18 cellular contexts compared by ENCODE assay signal in the genomic region with DNA sequence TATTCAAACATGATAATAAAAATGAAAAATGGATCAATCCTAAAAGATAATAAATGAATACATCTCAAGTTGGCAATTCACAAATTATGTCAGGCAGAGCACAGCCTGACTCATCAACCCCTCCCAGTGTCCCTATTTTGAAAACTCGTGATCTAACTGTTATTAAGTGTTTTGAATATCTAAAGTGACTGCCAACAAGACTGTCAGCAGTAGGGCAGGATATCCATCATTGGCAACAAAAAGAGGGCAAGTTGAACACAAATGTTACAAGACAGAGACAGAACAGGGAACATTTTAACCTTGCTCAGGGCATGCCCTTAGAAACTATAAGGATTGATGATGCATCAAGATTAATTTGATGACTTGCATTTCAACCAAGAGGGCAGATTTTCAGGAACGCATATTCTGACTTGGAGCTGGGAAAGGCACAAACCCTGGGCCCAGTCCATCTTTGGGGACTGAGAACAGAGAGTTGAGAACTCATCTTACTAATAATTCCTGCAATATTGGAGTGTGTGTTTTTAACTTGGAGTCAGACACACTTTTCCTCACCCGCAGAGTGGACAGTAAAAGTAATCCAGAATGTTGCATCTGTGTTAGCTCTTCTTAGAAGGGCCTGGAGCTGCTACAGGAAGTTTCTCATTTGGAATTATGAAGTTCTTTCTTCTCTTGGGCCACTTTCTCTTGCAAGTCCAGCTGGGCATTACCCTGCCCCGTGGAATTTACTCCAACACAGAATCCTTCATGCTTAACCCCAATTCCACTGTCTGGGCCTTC.
DNase-seq lines count a peak whose midpoint lies in the region; ATAC-seq and TF ChIP-seq lines count a peak whose summit lies in the region.
"Had no signal": no experiment of that assay in that cellular context is flagged by ENCODE, and none has a peak within 500 bp of the region (broad histone marks: within the 10 kb centered on the region; RNA-seq: fewer than 3 reads in every experiment).

No MANE protein-coding gene starts in this region.

- in situ Hi-C loops in GM23248 (cut with MboI): no loop called here

- H3K27me3 ChIP-seq in GM23248 (replicated peaks; ENCODE audit: insufficient read depth): no peaks in the 10 kb centered on the region
- H3K27me3 ChIP-seq: BLaER1 treated with 17β-estradiol and CSF1 and Interleukin-3, amounts not matched to agents 10 nM and 100 nM; SJSA1 had no signal

- H3K27ac ChIP-seq in GM23248 (0 out of 2 replicates have a peak overlapping the region, but pooled peaks have one; percentile 13), skin epidermis (peak overlapping the region in 12 of 21 experiments; percentile 3 to 76 (median 36))
- H3K27ac ChIP-seq: BLaER1 treated with 17β-estradiol and CSF1 and Interleukin-3, amounts not matched to agents 10 nM and 100 nM; parathyroid adenoma; SJSA1; VCaP had no signal

- H3K4me1 ChIP-seq in GM23248 (ENCODE audit: insufficient read depth): peaks cover 26% of the 10 kb centered on the region
- H3K4me1 ChIP-seq: BLaER1 treated with 17β-estradiol and CSF1 and Interleukin-3, amounts not matched to agents 10 nM and 100 nM; parathyroid adenoma; SJSA1 had no signal

- H3K9me2 ChIP-seq in GM23248 (ENCODE audit: insufficient read depth): no peaks in the 10 kb centered on the region

- no peak overlapping the region for H3K9ac ChIP-seq in GM23248
- H3K9ac ChIP-seq: BLaER1 treated with 17β-estradiol and CSF1 and Interleukin-3, amounts not matched to agents 10 nM and 100 nM; parathyroid adenoma had no signal

- H3K36me3 ChIP-seq in GM23248 (ENCODE audit: low read depth): no peaks in the 10 kb centered on the region
- H3K36me3 ChIP-seq: BLaER1 treated with 17β-estradiol and CSF1 and Interleukin-3, amounts not matched to agents 10 nM and 100 nM; SJSA1 had no signal

- peaks cover 15% of the 10 kb centered on the region; the same call in 1 of the 2 replicates for H3F3A ChIP-seq in GM23248 (ENCODE audit: insufficient read depth)

- no peaks in the 10 kb centered on the region for H4K20me1 ChIP-seq in GM23248 (ENCODE audit: insufficient read depth)
- H4K20me1 ChIP-seq: BLaER1 treated with 17β-estradiol and CSF1 and Interleukin-3, amounts not matched to agents 10 nM and 100 nM had no signal

- DNase-seq in GM23248: peak; percentile 58
- peak; percentile 13 for DNase-seq in choroid plexus epithelial cell (ENCODE audit: low read depth)
- no peak for DNase-seq in left cardiac atrium
- DNase-seq in superior temporal gyrus (ENCODE audit: extremely low spot score): no peak
- no peak for DNase-seq in T-helper 9 cell
- DNase-seq in SW 1271 (lab: John Stamatoyannopoulos, UW): no peak
- DNase-seq: activated naive CD8-positive, alpha-beta T cell treated with anti-CD3 and anti-CD28 coated beads for 36 hours; cortex of kidney; DND-41; mesendoderm; stimulated activated CD4-positive, alpha-beta T cell treated with anti-CD3 and anti-CD28 coated beads, Interleukin-4, amount 100 ng/mL, for 24 hours; stimulated activated naive B cell treated with anti-CD40 and anti-IgM and Interleukin-4, amounts not matched to agents 10 μg/mL and 1 μg/mL and 100 μg/mL, for 72 hours had no signal

- intact Hi-C loops in left cardiac atrium (cut with DNase I): no loop called here

- H3K9me3 ChIP-seq in GM23248 (ENCODE audit: low read depth): no peaks in the 10 kb centered on the region
- H3K9me3 ChIP-seq: SJSA1 had no signal

- H3K4me2 ChIP-seq in GM23248 (ENCODE audit: unreplicated experiment): peak overlapping the region; percentile 27
- H3K4me2 ChIP-seq: BLaER1 treated with 17β-estradiol and CSF1 and Interleukin-3, amounts not matched to agents 10 nM and 100 nM had no signal

- no peak overlapping the region for H3K4me3 ChIP-seq in GM23248
- H3K4me3 ChIP-seq in choroid plexus epithelial cell (ENCODE audit: low read depth, low read length): no peak overlapping the region
- no peak overlapping the region for H3K4me3 ChIP-seq in skin epidermis
- H3K4me3 ChIP-seq: BLaER1 treated with 17β-estradiol and CSF1 and Interleukin-3, amounts not matched to agents 10 nM and 100 nM; SJSA1 had no signal

- peak; percentile 88 to 91 for ATAC-seq in left cardiac atrium
- no peak for ATAC-seq in GM18519 (IDR thresholded peaks at IDR 0.05; ENCODE audit: low FRiP score, unreplicated experiment)
- ATAC-seq: stimulated activated naive B cell treated with anti-CD40 and anti-IgM and Interleukin-4, amounts not matched to agents 10 μg/mL and 1 μg/mL and 100 μg/mL, for 72 hours had no signal

- H2AFZ ChIP-seq in GM23248: no peak overlapping the region
- H2AFZ ChIP-seq: parathyroid adenoma had no signal

- H3K79me2 ChIP-seq in GM23248 (ENCODE audit: insufficient read depth): no peaks in the 10 kb centered on the region
- H3K79me2 ChIP-seq: parathyroid adenoma had no signal

- no peak for TF ChIP-seq CTCF in choroid plexus epithelial cell (conservative IDR thresholded peaks at IDR 0.05; ENCODE audit: low read depth, low read length)

- WGBS in GM23248 (ENCODE audit: low coverage in 1 of 2, low lambda C conversion rate in 2 of 2, missing lambda C conversion rate in 2 of 2), 2 experiments: 16 to 31% methylated on average over 4 of the region's 4 CpGs

Comparison
In these comparisons a context has a peak if more than half of its experiments do, and no peak if none do; other contexts are left out.
1. DNase-seq: peak in GM23248 (single experiment) and choroid plexus epithelial cell (single experiment); none in left cardiac atrium (single experiment), superior temporal gyrus (single experiment), T-helper 9 cell (single experiment) and SW 1271 (0 of 2).